2 cellular contexts compared by ENCODE assay signal in genomic region chr14:81429749-81430148, GRCh38. TPM values are rescaled to one million over a fixed set of nuclear protein-coding genes. Genes with fewer than 3 reads are reported as not detected.
"Had no signal": no experiment of that assay in that cellular context is flagged by ENCODE, and none has a peak within 500 bp of the region (broad histone marks: within the 10 kb centered on the region; RNA-seq: fewer than 3 reads in every experiment).

No MANE protein-coding gene starts in this region.

RNA-seq across cellular contexts. Expression of gene STON2, which starts 29.6 kb away (rescaled TPM):
- total RNA-seq: osteocyte had no signal
- polyA plus RNA-seq: naive thymus-derived CD4-positive, alpha-beta T cell had no signal
